16 cellular contexts compared by ENCODE assay signal in genomic region chr16:58042886-58043515, GRCh38. TPM values are rescaled to one million over a fixed set of nuclear protein-coding genes. Genes with fewer than 3 reads are reported as not detected.
A peak's percentile ranks its signal among the peaks of the same experiment; 100 is the strongest.
DNase-seq lines count a peak whose midpoint lies in the region; ATAC-seq and TF ChIP-seq lines count a peak whose summit lies in the region.
"Had no signal": no experiment of that assay in that cellular context is flagged by ENCODE, and none has a peak within 500 bp of the region (broad histone marks: within the 10 kb centered on the region; RNA-seq: fewer than 3 reads in every experiment).

No MANE protein-coding gene starts in this region.

- no peaks in the 10 kb centered on the region for H3K27me3 Mint-ChIP-seq in naive thymus-derived CD4-positive, alpha-beta T cell
- H3K27me3 Mint-ChIP-seq: CD4-positive, alpha-beta T cell had no signal

- H2AFZ ChIP-seq in OCI-LY7 (ENCODE audit: low read length) = 0 out of 2 replicates have a peak overlapping the region, but pooled peaks have one; percentile 16

- H3K27me3 ChIP-seq in cardiac muscle cell (no peaks in the 10 kb centered on the region), heart right ventricle (no peaks in the 10 kb centered on the region), gastrocnemius medialis (no peaks in the 10 kb centered on the region), ovary (no peaks in the 10 kb centered on the region)
- no peaks in the 10 kb centered on the region for H3K27me3 ChIP-seq in naive thymus-derived CD4-positive, alpha-beta T cell (ENCODE audit: control insufficient read depth in 2 of 2, insufficient read depth in 2 of 2, low read length in 2 of 2)
- H3K27me3 ChIP-seq: BE2C had no signal

- intact Hi-C loops in heart right ventricle (cut with DNase I) = no loop called here
- intact Hi-C loops in OCI-LY7 (cut with micrococcal nuclease; ENCODE audit: unreplicated experiment) = no loop called here
- intact Hi-C loops in naive thymus-derived CD4-positive, alpha-beta T cell (cut with micrococcal nuclease) = no loop called here
- intact Hi-C loops in gastrocnemius medialis (cut with DNase I; ENCODE audit: low total_unique reads) = no loop called here
- intact Hi-C loops in ovary (cut with DNase I) = no loop called here

- no peak for TF ChIP-seq POLR2A in gastrocnemius medialis (IDR thresholded peaks at IDR 0.05)
- no peak for TF ChIP-seq POLR2A in ovary (IDR thresholded peaks at IDR 0.05)

- in situ Hi-C loops in gastrocnemius medialis (cut with MboI; ENCODE audit: low sequenced_read_pairs in 4 of 4) = no loop called here

- no peak for DNase-seq in cardiac muscle cell (ENCODE audit: low read depth in 1 of 2, low spot score in 1 of 2)
- DNase-seq in heart right ventricle = no peak
- DNase-seq in OCI-LY7 (ENCODE audit: low spot score) = no peak
- no peak for DNase-seq in naive thymus-derived CD4-positive, alpha-beta T cell
- no peak for DNase-seq in gastrocnemius medialis
- no peak for DNase-seq in ovary
- no peak for DNase-seq in NCI-H2227 treated with DMSO at 0.1 percent for 48 hours (lab: John Stamatoyannopoulos, UW)
- DNase-seq: ACHN; BE2C; CD4-positive, alpha-beta T cell; DMS153; DMS79 treated with DMSO at 0.1 percent for 48 hours; GF-D8 had no signal

- H3K27ac Mint-ChIP-seq in naive thymus-derived CD4-positive, alpha-beta T cell = peak overlapping the region in 1 of 9 donors; percentile 63
- H3K27ac Mint-ChIP-seq: CD4-positive, alpha-beta T cell had no signal

- H4K20me1 ChIP-seq in OCI-LY7 (ENCODE audit: insufficient read depth, low read length) = no peaks in the 10 kb centered on the region

- no peaks in the 10 kb centered on the region for H3K9me3 Mint-ChIP-seq in naive thymus-derived CD4-positive, alpha-beta T cell
- H3K9me3 Mint-ChIP-seq: CD4-positive, alpha-beta T cell had no signal

- H3K4me1 Mint-ChIP-seq in naive thymus-derived CD4-positive, alpha-beta T cell = no peaks in the 10 kb centered on the region

- TF ChIP-seq EP300 in ovary (IDR thresholded peaks at IDR 0.05) = no peak

- CTCF ChIA-PET in OCI-LY7 (lab: Charles Lee; ENCODE audit: unreplicated experiment) = no interaction called here
- CTCF ChIA-PET in naive thymus-derived CD4-positive, alpha-beta T cell (lab: Charles Lee) = no interaction called here

- no peak overlapping the region for H3K4me3 Mint-ChIP-seq in naive thymus-derived CD4-positive, alpha-beta T cell
- H3K4me3 Mint-ChIP-seq: CD4-positive, alpha-beta T cell had no signal

- H3K4me1 ChIP-seq in cardiac muscle cell (ENCODE audit: low read depth) (peaks cover 18% of the 10 kb centered on the region), heart right ventricle (peaks cover 4 to 28% (median 18%) of the 10 kb centered on the region in 9 donors), OCI-LY7 (ENCODE audit: insufficient read depth, low read length, poor library complexity, severe bottlenecking) (no peaks in the 10 kb centered on the region), gastrocnemius medialis (no peaks in the 10 kb centered on the region), ovary (ENCODE audit: insufficient read depth) (no peaks in the 10 kb centered on the region)
- no peaks in the 10 kb centered on the region for H3K4me1 ChIP-seq in naive thymus-derived CD4-positive, alpha-beta T cell (ENCODE audit: control insufficient read depth in 2 of 2, insufficient read depth in 2 of 2, low read length in 2 of 2)
- H3K4me1 ChIP-seq: BE2C, HAP-1 had no signal

- TF ChIP-seq CTCF in cardiac muscle cell (IDR thresholded peaks at IDR 0.05; ENCODE audit: low read depth, low read length) (no peak), heart right ventricle (IDR thresholded peaks at IDR 0.05) (no peak), OCI-LY7 (conservative IDR thresholded peaks at IDR 0.05; ENCODE audit: low read length) (no peak), gastrocnemius medialis (IDR thresholded peaks at IDR 0.05 in 4 of 5, conservative IDR thresholded peaks at IDR 0.05 in 1 of 5) (no peak), ovary (IDR thresholded peaks at IDR 0.05) (no peak)

- H3K4me3 ChIP-seq in cardiac muscle cell = no peak overlapping the region
- no peak overlapping the region for H3K4me3 ChIP-seq in heart right ventricle
- H3K4me3 ChIP-seq in OCI-LY7 (ENCODE audit: low read depth, low read length, poor library complexity, severe bottlenecking) = no peak overlapping the region
- no peak overlapping the region for H3K4me3 ChIP-seq in naive thymus-derived CD4-positive, alpha-beta T cell (ENCODE audit: low read length)
- H3K4me3 ChIP-seq in gastrocnemius medialis = no peak overlapping the region
- no peak overlapping the region for H3K4me3 ChIP-seq in ovary
- H3K4me3 ChIP-seq: HAP-1, K562 had no signal

- peak overlapping the region; percentile 96 for H3K27ac ChIP-seq in cardiac muscle cell
- no peak overlapping the region for H3K27ac ChIP-seq in heart right ventricle
- no peak overlapping the region for H3K27ac ChIP-seq in OCI-LY7 (ENCODE audit: low read depth, low read length, poor library complexity, severe bottlenecking)
- H3K27ac ChIP-seq in naive thymus-derived CD4-positive, alpha-beta T cell (ENCODE audit: low read depth, low read length) = no peak overlapping the region
- H3K27ac ChIP-seq in gastrocnemius medialis = no peak overlapping the region
- H3K27ac ChIP-seq in ovary = no peak overlapping the region
- H3K27ac ChIP-seq: C4-2B had no signal

- H3K4me2 ChIP-seq in OCI-LY7 (ENCODE audit: low read length) = no peak overlapping the region

- H3K36me3 ChIP-seq in cardiac muscle cell (peaks cover 76% of the 10 kb centered on the region), heart right ventricle (peaks cover 0 to 79% (median 31%) of the 10 kb centered on the region in 9 donors), OCI-LY7 (ENCODE audit: insufficient read depth, low read length) (no peaks in the 10 kb centered on the region), gastrocnemius medialis (peaks cover 0 to 20% of the 10 kb centered on the region in 2 donors), ovary (no peaks in the 10 kb centered on the region)
- H3K36me3 ChIP-seq in naive thymus-derived CD4-positive, alpha-beta T cell (ENCODE audit: control insufficient read depth in 2 of 3, insufficient read depth in 3 of 3, low read length in 3 of 3) = no peaks in the 10 kb centered on the region
- H3K36me3 ChIP-seq: BE2C, HAP-1 had no signal

- BruUV-seq in OCI-LY7 (replicated peaks; lab: Mats Ljungman, UMichigan) = no TSS peak

- no peaks in the 10 kb centered on the region for H3K79me2 ChIP-seq in OCI-LY7 (ENCODE audit: insufficient read depth, low read depth, low read length)

- ATAC-seq in heart right ventricle (no peak), gastrocnemius medialis (no peak)
- ATAC-seq in naive thymus-derived CD4-positive, alpha-beta T cell = peak; percentile 2
- ATAC-seq: K562 had no signal

- WGBS in heart right ventricle, 2 donors = 92 to 95% methylated on average over 16 of the region's 16 CpGs
- 93 to 94% (median 94%) methylated on average over 16 of the region's 16 CpGs for WGBS in ovary, 3 donors

- no peaks in the 10 kb centered on the region for H3K36me3 Mint-ChIP-seq in naive thymus-derived CD4-positive, alpha-beta T cell

- no peaks in the 10 kb centered on the region for H3K9me3 ChIP-seq in cardiac muscle cell (ENCODE audit: low read depth)
- no peaks in the 10 kb centered on the region for H3K9me3 ChIP-seq in heart right ventricle
- H3K9me3 ChIP-seq in OCI-LY7 (ENCODE audit: low read length) = no peaks in the 10 kb centered on the region
- H3K9me3 ChIP-seq in naive thymus-derived CD4-positive, alpha-beta T cell (ENCODE audit: control insufficient read depth in 2 of 3, low read length in 3 of 3) = no peaks in the 10 kb centered on the region
- no peaks in the 10 kb centered on the region for H3K9me3 ChIP-seq in gastrocnemius medialis
- H3K9me3 ChIP-seq in ovary = no peaks in the 10 kb centered on the region
- H3K9me3 ChIP-seq: BE2C, HAP-1 had no signal

- POLR2A ChIA-PET in OCI-LY7 (lab: Charles Lee) = interaction anchor here (0.6 kb wide), 1 partner anchor 11 kb away, joined by 3 read pairs; no protein-coding TSS in a partner anchor
- POLR2A ChIA-PET in naive thymus-derived CD4-positive, alpha-beta T cell (lab: Charles Lee) = no interaction called here

- no peaks in the 10 kb centered on the region for H3K9me2 ChIP-seq in OCI-LY7 (ENCODE audit: insufficient read depth, low read length)

RNA-seq across cellular contexts. Expression of gene MMP15, which starts 17.4 kb away (rescaled TPM):
- total RNA-seq in cardiac muscle cell = 391 and 473 TPM in 2 replicates
- polyA plus RNA-seq in cardiac muscle cell = 317 and 388 TPM in 2 replicates
- total RNA-seq in heart right ventricle = 10 to 100 TPM; 38.2 to 88.4 (median 59.3) TPM
- polyA plus RNA-seq in heart right ventricle = 10 to 100 TPM; 24.4 to 31.4 TPM
- not detected in 2 replicates for total RNA-seq in OCI-LY7 (2014; rRNA removed; shearing (Covaris generic))
- 0.18 and 0.21 TPM in 2 replicates for total RNA-seq in OCI-LY7 (2022)
- total RNA-seq in naive thymus-derived CD4-positive, alpha-beta T cell = under 1 TPM; 0.20 to 0.85 (median 0.69) TPM
- under 1 TPM in 1 of 2 donors, not detected in 1; 0.06 TPM for polyA plus RNA-seq in naive thymus-derived CD4-positive, alpha-beta T cell
- 1 to 10 TPM; 2.9 to 8.1 (median 4.9) TPM for total RNA-seq in gastrocnemius medialis
- total RNA-seq in ovary = 1 to 10 TPM in 5 of 7 donors, under 1 TPM in 2; 0.86 to 6.7 (median 2.6) TPM
- polyA plus RNA-seq in ovary = 1 to 10 TPM; 1.2 to 2.6 TPM

RNA-seq across cellular contexts. Expression of gene USB1, which starts 41.8 kb away (rescaled TPM):
- total RNA-seq in cardiac muscle cell (41.4 and 48.3 TPM in 2 replicates), heart right ventricle (10 to 100 TPM; 21.1 to 39.2 (median 31.5) TPM), OCI-LY7 (2022) (39.5 and 48.3 TPM in 2 replicates), gastrocnemius medialis (10 to 100 TPM in 2 of 4 donors, 1 to 10 TPM in 2; 5.7 to 31.2 (median 15.9) TPM), ovary (10 to 100 TPM in 6 of 7 donors, 1 to 10 TPM in 1; 8.5 to 30.7 (median 22.5) TPM)
- polyA plus RNA-seq in cardiac muscle cell (40.2 and 60.8 TPM in 2 replicates), heart right ventricle (10 to 100 TPM; 23.6 to 44.3 TPM), ovary (10 to 100 TPM; 13.6 to 26.9 TPM)
- 10.4 and 12.5 TPM in 2 replicates for total RNA-seq in OCI-LY7 (2014; rRNA removed; shearing (Covaris generic))
- 10 to 100 TPM; 28.7 to 50.8 (median 28.9) TPM for total RNA-seq in naive thymus-derived CD4-positive, alpha-beta T cell
- 10 to 100 TPM; 26.8 to 37.6 TPM for polyA plus RNA-seq in naive thymus-derived CD4-positive, alpha-beta T cell

RNA-seq across cellular contexts. Expression of gene ZNF319, which starts 42.5 kb away (rescaled TPM):
- total RNA-seq in cardiac muscle cell = 11.6 and 12.4 TPM in 2 replicates
- 12.3 and 13.3 TPM in 2 replicates for polyA plus RNA-seq in cardiac muscle cell
- total RNA-seq in heart right ventricle = 10 to 100 TPM in 1 of 10 donors, 1 to 10 TPM in 9; 5.0 to 11.3 (median 7.5) TPM
- polyA plus RNA-seq in heart right ventricle = 1 to 10 TPM; 3.5 to 4.3 TPM
- total RNA-seq in OCI-LY7 (2014; rRNA removed; shearing (Covaris generic)) = 4.2 and 4.7 TPM in 2 replicates
- 12.7 and 13.0 TPM in 2 replicates for total RNA-seq in OCI-LY7 (2022)
- 10 to 100 TPM; 11.2 to 20.8 (median 17.3) TPM for total RNA-seq in naive thymus-derived CD4-positive, alpha-beta T cell
- polyA plus RNA-seq in naive thymus-derived CD4-positive, alpha-beta T cell = 10 to 100 TPM in 1 of 2 donors, 1 to 10 TPM in 1; 4.4 to 11.8 TPM
- total RNA-seq in gastrocnemius medialis = 1 to 10 TPM; 4.4 to 7.5 (median 6.7) TPM
- 10 to 100 TPM in 5 of 7 donors, 1 to 10 TPM in 2; 5.6 to 17.8 (median 15.8) TPM for total RNA-seq in ovary
- polyA plus RNA-seq in ovary = 10 to 100 TPM in 1 of 2 donors, 1 to 10 TPM in 1; 6.4 to 11.6 TPM

Comparison
In these comparisons a context has a peak if more than half of its experiments do, and no peak if none do; other contexts are left out.
1. RNA of gene MMP15, which starts 17.4 kb away (total RNA-seq): 391 to 473 TPM in cardiac muscle cell and 38.2 to 88.4 TPM in heart right ventricle; 2.9 to 8.1 TPM in gastrocnemius medialis, 0.86 to 6.7 TPM in ovary, 0.20 to 0.85 TPM in naive thymus-derived CD4-positive, alpha-beta T cell and 0.18 to 0.21 TPM in OCI-LY7; every median in the first group is over 4 times any median in the second.